ENCODE assay signal across 1 cellular context in the genomic region with DNA sequence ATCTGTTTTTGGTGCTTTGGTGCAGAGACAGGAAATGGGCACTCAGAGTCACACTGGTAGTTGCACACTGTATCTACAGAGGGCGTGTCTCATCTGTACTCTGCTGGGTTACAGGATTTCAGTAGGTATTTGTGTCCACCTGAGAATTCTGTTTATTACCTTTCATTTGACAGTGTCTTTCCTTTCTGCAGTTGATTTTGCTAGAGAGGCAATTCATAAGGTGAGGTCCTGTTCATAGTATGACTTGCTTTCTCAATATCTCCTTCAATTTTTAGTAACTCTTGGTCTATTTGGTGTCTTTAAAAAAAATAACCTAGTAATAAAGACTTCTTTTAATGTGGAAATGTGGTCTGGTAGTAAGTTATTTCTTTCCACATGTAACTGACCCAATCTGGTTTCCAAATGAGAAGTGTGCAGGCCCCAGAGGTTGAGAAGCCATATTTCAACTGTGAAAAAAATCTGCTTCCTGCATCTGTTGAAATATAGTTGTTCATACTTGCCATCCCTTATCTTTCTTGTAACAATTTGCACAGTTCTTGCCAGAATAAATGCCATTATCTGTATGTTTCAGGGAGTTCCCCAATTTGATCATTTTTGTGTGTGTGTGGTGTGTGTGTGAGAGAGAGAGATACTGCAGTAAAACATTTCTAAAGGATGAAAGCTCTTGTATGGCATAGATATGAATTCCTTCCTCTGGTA.
TF ChIP-seq lines count a peak whose summit lies in the region.

No MANE protein-coding gene starts in this region.

TF ChIP-seq in K562, 482 proteins besides CTCF, POLR2A, EP300 and RAD21 (continued from another document):
- TF ChIP-seq, protein P1, sequence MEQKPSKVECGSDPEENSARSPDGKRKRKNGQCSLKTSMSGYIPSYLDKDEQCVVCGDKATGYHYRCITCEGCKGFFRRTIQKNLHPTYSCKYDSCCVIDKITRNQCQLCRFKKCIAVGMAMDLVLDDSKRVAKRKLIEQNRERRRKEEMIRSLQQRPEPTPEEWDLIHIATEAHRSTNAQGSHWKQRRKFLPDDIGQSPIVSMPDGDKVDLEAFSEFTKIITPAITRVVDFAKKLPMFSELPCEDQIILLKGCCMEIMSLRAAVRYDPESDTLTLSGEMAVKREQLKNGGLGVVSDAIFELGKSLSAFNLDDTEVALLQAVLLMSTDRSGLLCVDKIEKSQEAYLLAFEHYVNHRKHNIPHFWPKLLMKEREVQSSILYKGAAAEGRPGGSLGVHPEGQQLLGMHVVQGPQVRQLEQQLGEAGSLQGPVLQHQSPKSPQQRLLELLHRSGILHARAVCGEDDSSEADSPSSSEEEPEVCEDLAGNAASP (IDR thresholded peaks at IDR 0.05), result no peak
- TF ChIP-seq ZNF436 (CRISPR knock-in tag; IDR thresholded peaks at IDR 0.05) (no peak), BRF1 (IDR thresholded peaks at IDR 0.05; ENCODE audit: borderline replicate concordance, extremely low read depth, insufficient read length) (no peak), POU5F1 (IDR thresholded peaks at IDR 0.05; ENCODE audit: borderline replicate concordance, low read depth, low read length, partially characterized antibody) (no peak), ZBTB11 (CRISPR knock-in tag; IDR thresholded peaks at IDR 0.05) (peak in 1 of 3 experiments; percentile 69; a peak in 2 of 6 replicates), CEBPB (tag; IDR thresholded peaks at IDR 0.05) (peak; percentile 60), HNRNPUL1 (IDR thresholded peaks at IDR 0.05; ENCODE audit: low read length) (no peak), STAT5A (IDR thresholded peaks at IDR 0.05; ENCODE audit: borderline replicate concordance, low read length) (peak; percentile 95), ZNF133 (CRISPR knock-in tag; IDR thresholded peaks at IDR 0.05) (no peak), E2F6 (IDR thresholded peaks at IDR 0.05; ENCODE audit: borderline replicate concordance in 1 of 2, extremely low read depth in 1 of 2, insufficient read depth in 1 of 2, insufficient read length in 1 of 2, low read depth in 1 of 2, low read length in 1 of 2, poor library complexity in 1 of 2, severe bottlenecking in 1 of 2) (no peak), YY1 (IDR thresholded peaks at IDR 0.05; ENCODE audit: borderline replicate concordance in 1 of 3, control insufficient read depth in 1 of 3, extremely low read depth in 1 of 3, insufficient read depth in 3 of 3, insufficient read length in 1 of 3, insufficient replicate concordance in 2 of 3, low read depth in 1 of 3, low read length in 2 of 3) (peak in 1 of 3 experiments; percentile 70), HMGN3 (IDR thresholded peaks at IDR 0.05; ENCODE audit: borderline replicate concordance, extremely low read depth, insufficient read length, low read depth, low read length) (no peak), SMAD4 (CRISPR knock-in tag; conservative IDR thresholded peaks at IDR 0.05) (peak; percentile 74; the same call in 1 of the 2 replicates), ZNF507 (tag; conservative IDR thresholded peaks at IDR 0.05) (no peak), SRF (CRISPR knock-in tag; IDR thresholded peaks at IDR 0.05) (no peak), ZNF277 (CRISPR knock-in tag; IDR thresholded peaks at IDR 0.05; ENCODE audit: borderline replicate concordance) (no peak), ELK3 (CRISPR knock-in tag; IDR thresholded peaks at IDR 0.05) (no peak), NFE2 (IDR thresholded peaks at IDR 0.05; ENCODE audit: low read depth) (peak; percentile 61), PURB (CRISPR knock-in tag; IDR thresholded peaks at IDR 0.05; ENCODE audit: low read depth) (no peak), HNRNPL (IDR thresholded peaks at IDR 0.05; ENCODE audit: low read depth, low read length) (0 out of 2 replicates have a peak, but pooled peaks have one; percentile 43), SRSF9 (IDR thresholded peaks at IDR 0.05; ENCODE audit: borderline replicate concordance, low read depth, low read length) (no peak), PPARD (CRISPR knock-in tag; IDR thresholded peaks at IDR 0.05) (no peak), PTTG1 (tag; IDR thresholded peaks at IDR 0.05; ENCODE audit: low read depth) (no peak), CREB1 (IDR thresholded peaks at IDR 0.05) (peak; percentile 66; the same call in 1 of the 2 replicates), CREB1 (CRISPR knock-in tag; IDR thresholded peaks at IDR 0.05) (no peak), PRPF4 (IDR thresholded peaks at IDR 0.05; ENCODE audit: insufficient read depth, low read depth, low read length, poor library complexity, severe bottlenecking) (no peak), STAG1 (CRISPR knock-in tag; IDR thresholded peaks at IDR 0.05; ENCODE audit: borderline replicate concordance) (no peak), ZNF23 (CRISPR knock-in tag; IDR thresholded peaks at IDR 0.05) (no peak), EGR1 (conservative IDR thresholded peaks at IDR 0.05) (no peak)
- TF ChIP-seq, protein P2, sequence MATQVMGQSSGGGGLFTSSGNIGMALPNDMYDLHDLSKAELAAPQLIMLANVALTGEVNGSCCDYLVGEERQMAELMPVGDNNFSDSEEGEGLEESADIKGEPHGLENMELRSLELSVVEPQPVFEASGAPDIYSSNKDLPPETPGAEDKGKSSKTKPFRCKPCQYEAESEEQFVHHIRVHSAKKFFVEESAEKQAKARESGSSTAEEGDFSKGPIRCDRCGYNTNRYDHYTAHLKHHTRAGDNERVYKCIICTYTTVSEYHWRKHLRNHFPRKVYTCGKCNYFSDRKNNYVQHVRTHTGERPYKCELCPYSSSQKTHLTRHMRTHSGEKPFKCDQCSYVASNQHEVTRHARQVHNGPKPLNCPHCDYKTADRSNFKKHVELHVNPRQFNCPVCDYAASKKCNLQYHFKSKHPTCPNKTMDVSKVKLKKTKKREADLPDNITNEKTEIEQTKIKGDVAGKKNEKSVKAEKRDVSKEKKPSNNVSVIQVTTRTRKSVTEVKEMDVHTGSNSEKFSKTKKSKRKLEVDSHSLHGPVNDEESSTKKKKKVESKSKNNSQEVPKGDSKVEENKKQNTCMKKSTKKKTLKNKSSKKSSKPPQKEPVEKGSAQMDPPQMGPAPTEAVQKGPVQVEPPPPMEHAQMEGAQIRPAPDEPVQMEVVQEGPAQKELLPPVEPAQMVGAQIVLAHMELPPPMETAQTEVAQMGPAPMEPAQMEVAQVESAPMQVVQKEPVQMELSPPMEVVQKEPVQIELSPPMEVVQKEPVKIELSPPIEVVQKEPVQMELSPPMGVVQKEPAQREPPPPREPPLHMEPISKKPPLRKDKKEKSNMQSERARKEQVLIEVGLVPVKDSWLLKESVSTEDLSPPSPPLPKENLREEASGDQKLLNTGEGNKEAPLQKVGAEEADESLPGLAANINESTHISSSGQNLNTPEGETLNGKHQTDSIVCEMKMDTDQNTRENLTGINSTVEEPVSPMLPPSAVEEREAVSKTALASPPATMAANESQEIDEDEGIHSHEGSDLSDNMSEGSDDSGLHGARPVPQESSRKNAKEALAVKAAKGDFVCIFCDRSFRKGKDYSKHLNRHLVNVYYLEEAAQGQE (CRISPR knock-in tag; IDR thresholded peaks at IDR 0.05; ENCODE audit: low read depth), result 0 out of 2 replicates have a peak, but pooled peaks have one; percentile 34
- TF ChIP-seq, protein P3, sequence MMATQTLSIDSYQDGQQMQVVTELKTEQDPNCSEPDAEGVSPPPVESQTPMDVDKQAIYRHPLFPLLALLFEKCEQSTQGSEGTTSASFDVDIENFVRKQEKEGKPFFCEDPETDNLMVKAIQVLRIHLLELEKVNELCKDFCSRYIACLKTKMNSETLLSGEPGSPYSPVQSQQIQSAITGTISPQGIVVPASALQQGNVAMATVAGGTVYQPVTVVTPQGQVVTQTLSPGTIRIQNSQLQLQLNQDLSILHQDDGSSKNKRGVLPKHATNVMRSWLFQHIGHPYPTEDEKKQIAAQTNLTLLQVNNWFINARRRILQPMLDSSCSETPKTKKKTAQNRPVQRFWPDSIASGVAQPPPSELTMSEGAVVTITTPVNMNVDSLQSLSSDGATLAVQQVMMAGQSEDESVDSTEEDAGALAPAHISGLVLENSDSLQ (IDR thresholded peaks at IDR 0.05), result peak; percentile 48; the same call in 1 of the 2 replicates
- TF ChIP-seq, protein P4, sequence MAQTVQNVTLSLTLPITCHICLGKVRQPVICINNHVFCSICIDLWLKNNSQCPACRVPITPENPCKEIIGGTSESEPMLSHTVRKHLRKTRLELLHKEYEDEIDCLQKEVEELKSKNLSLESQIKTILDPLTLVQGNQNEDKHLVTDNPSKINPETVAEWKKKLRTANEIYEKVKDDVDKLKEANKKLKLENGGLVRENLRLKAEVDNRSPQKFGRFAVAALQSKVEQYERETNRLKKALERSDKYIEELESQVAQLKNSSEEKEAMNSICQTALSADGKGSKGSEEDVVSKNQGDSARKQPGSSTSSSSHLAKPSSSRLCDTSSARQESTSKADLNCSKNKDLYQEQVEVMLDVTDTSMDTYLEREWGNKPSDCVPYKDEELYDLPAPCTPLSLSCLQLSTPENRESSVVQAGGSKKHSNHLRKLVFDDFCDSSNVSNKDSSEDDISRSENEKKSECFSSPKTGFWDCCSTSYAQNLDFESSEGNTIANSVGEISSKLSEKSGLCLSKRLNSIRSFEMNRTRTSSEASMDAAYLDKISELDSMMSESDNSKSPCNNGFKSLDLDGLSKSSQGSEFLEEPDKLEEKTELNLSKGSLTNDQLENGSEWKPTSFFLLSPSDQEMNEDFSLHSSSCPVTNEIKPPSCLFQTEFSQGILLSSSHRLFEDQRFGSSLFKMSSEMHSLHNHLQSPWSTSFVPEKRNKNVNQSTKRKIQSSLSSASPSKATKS (CRISPR knock-in tag; IDR thresholded peaks at IDR 0.05), result no peak
